14 cellular contexts compared by ENCODE assay signal in genomic region chr9:85700330-85700729, GRCh38. TPM values are rescaled to one million over a fixed set of nuclear protein-coding genes. Genes with fewer than 3 reads are reported as not detected.
A peak's percentile ranks its signal among the peaks of the same experiment; 100 is the strongest.
DNase-seq lines count a peak whose midpoint lies in the region; ATAC-seq and TF ChIP-seq lines count a peak whose summit lies in the region.
"Had no signal": no experiment of that assay in that cellular context is flagged by ENCODE, and none has a peak within 500 bp of the region (broad histone marks: within the 10 kb centered on the region; RNA-seq: fewer than 3 reads in every experiment).

No MANE protein-coding gene starts in this region.

- no peaks in the 10 kb centered on the region for H3K9me3 Mint-ChIP-seq in activated T-helper 17 cell treated with anti-CD3 and anti-CD28 coated beads, Interleukin-2, amount 50 U/mL, for 72 hours

- no peak overlapping the region for H3K4me3 Mint-ChIP-seq in activated T-helper 17 cell treated with anti-CD3 and anti-CD28 coated beads, Interleukin-2, amount 50 U/mL, for 72 hours

- peaks cover 24% of the 10 kb centered on the region for H3K4me1 Mint-ChIP-seq in activated T-helper 17 cell treated with anti-CD3 and anti-CD28 coated beads, Interleukin-2, amount 50 U/mL, for 72 hours

- no peak for ATAC-seq in activated T-helper 17 cell treated with anti-CD3 and anti-CD28 coated beads, Interleukin-2, amount 50 U/mL, for 72 hours (replicated peaks)

- DNase-seq in GF-D8 (lab: John Stamatoyannopoulos, UW) (peak; percentile 35), NAMALWA (ENCODE audit: low spot score) (peak; percentile 10), cerebellar cortex (ENCODE audit: low spot score) (peak; percentile 16), NCI-H2107 (lab: John Stamatoyannopoulos, UW) (no peak)
- DNase-seq in stimulated activated CD4-positive, alpha-beta T cell treated with anti-CD3 and anti-CD28 coated beads, Interleukin-2, amount 100 ng/mL, for 48 hours = no peak
- DNase-seq: Karpas-422, MM.1S, NCI-H1436, NCI-H2081, NCI-H524 had no signal

- no peaks in the 10 kb centered on the region for H3K9me3 ChIP-seq in neutrophil
- H3K9me3 ChIP-seq: SJSA1 had no signal

- H3K4me1 ChIP-seq in neutrophil (ENCODE audit: control insufficient read depth in 1 of 2, insufficient read depth in 1 of 2, low read depth in 1 of 2, low read length in 1 of 2) = peaks cover 37 to 60% of the 10 kb centered on the region in 2 experiments
- H3K4me1 ChIP-seq: SJSA1 had no signal

- H3K27me3 ChIP-seq in neutrophil = no peaks in the 10 kb centered on the region
- H3K27me3 ChIP-seq: SJSA1 had no signal

- no peaks in the 10 kb centered on the region for H3K36me3 ChIP-seq in neutrophil
- H3K36me3 ChIP-seq: SJSA1 had no signal

- peak overlapping the region; percentile 75 for H3K27ac ChIP-seq in neutrophil
- H3K27ac ChIP-seq: RWPE1, SJSA1 had no signal

- H3K27me3 Mint-ChIP-seq in activated T-helper 17 cell treated with anti-CD3 and anti-CD28 coated beads, Interleukin-2, amount 50 U/mL, for 72 hours = no peaks in the 10 kb centered on the region

- no peak overlapping the region for H3K4me3 ChIP-seq in neutrophil (ENCODE audit: low read depth in 1 of 2, low read length in 1 of 2)
- H3K4me3 ChIP-seq: SJSA1 had no signal

- TF ChIP-seq CTCF in neutrophil (IDR thresholded peaks at IDR 0.05) = no peak

- H3K27ac Mint-ChIP-seq in activated T-helper 17 cell treated with anti-CD3 and anti-CD28 coated beads, Interleukin-2, amount 50 U/mL, for 72 hours = no peak overlapping the region

- H3K36me3 Mint-ChIP-seq in activated T-helper 17 cell treated with anti-CD3 and anti-CD28 coated beads, Interleukin-2, amount 50 U/mL, for 72 hours (ENCODE audit: low read depth) = peaks cover 18% of the 10 kb centered on the region

RNA-seq across cellular contexts. Expression of gene AGTPBP1, which starts 41.4 kb away (rescaled TPM):
- 10 to 100 TPM; 35.8 to 39.0 TPM for total RNA-seq in activated T-helper 17 cell treated with anti-CD3 and anti-CD28 coated beads, Interleukin-2, amount 50 U/mL, for 72 hours

Comparison
In these comparisons a context has a peak if more than half of its experiments do, and no peak if none do; other contexts are left out.
1. DNase-seq: peak in GF-D8 (single experiment), NAMALWA (single experiment) and cerebellar cortex (single experiment); none in stimulated activated CD4-positive, alpha-beta T cell treated with anti-CD3 and anti-CD28 coated beads, Interleukin-2, amount 100 ng/mL, for 48 hours (0 of 2) and NCI-H2107 (single experiment).